Comparison of ENCODE assay signal across 1 cellular context in the genomic region with DNA sequence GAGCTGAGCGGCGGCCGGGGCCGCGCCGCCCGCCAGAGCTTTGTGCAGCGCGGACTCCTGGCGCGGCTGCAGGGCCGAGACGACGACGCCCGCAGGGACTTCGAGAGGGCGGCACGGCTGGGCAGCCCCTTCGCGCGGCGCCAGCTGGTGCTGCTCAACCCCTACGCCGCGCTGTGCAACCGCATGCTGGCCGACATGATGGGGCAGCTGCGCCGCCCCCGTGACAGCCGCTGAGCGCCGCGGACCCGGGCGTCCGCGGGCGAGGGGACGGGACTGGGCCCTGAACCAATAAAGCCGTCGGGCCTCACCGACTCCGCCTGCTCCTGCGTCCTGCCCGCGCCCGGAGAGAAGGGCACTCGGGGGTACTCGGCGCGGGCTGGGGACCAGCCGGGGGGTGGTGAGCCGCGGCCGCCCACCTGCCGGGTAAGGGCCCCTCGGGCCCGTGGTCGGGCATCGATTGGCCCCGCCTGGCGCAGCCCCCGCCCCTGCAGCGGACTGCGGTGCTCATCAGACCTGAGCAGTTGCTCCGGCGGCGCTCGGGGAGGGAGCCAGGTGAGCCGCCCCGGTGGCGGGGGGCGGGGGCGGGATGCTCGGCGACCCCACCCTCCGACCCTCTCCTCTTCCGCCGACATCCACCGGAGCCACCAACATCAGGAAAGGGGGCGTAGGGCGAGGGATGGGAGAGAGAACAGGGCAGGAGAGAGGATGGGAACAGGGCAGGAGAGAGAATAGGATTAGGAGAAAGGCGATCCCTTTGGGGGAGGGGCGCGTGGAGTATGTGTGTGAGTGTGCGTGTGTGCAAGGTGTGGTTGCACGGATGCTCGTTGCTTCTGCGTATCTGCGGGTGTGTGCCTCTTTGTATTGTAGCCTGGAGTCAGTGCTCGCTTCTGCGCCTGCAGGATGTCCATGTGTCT.
TF ChIP-seq lines count a peak whose summit lies in the region.

A gene (plus strand): TSS at position 510 of the 914 bp plus-strand sequence. CDS start 610 bp downstream, outside the sequence.

TF ChIP-seq in Ishikawa, 13 proteins besides CTCF, POLR2A, EP300 and RAD21 (continued from another document):
- TF ChIP-seq, protein P1, sequence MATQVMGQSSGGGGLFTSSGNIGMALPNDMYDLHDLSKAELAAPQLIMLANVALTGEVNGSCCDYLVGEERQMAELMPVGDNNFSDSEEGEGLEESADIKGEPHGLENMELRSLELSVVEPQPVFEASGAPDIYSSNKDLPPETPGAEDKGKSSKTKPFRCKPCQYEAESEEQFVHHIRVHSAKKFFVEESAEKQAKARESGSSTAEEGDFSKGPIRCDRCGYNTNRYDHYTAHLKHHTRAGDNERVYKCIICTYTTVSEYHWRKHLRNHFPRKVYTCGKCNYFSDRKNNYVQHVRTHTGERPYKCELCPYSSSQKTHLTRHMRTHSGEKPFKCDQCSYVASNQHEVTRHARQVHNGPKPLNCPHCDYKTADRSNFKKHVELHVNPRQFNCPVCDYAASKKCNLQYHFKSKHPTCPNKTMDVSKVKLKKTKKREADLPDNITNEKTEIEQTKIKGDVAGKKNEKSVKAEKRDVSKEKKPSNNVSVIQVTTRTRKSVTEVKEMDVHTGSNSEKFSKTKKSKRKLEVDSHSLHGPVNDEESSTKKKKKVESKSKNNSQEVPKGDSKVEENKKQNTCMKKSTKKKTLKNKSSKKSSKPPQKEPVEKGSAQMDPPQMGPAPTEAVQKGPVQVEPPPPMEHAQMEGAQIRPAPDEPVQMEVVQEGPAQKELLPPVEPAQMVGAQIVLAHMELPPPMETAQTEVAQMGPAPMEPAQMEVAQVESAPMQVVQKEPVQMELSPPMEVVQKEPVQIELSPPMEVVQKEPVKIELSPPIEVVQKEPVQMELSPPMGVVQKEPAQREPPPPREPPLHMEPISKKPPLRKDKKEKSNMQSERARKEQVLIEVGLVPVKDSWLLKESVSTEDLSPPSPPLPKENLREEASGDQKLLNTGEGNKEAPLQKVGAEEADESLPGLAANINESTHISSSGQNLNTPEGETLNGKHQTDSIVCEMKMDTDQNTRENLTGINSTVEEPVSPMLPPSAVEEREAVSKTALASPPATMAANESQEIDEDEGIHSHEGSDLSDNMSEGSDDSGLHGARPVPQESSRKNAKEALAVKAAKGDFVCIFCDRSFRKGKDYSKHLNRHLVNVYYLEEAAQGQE (IDR thresholded peaks at IDR 0.05; ENCODE audit: low read depth), result no peak
- no peak for TF ChIP-seq FOXM1 (IDR thresholded peaks at IDR 0.05; ENCODE audit: borderline replicate concordance, low read depth)
- no peak for TF ChIP-seq NFIC (IDR thresholded peaks at IDR 0.05)
